9 cellular contexts compared by ENCODE assay signal in genomic region chr20:9838378-9839295, GRCh38. TPM values are rescaled to one million over a fixed set of nuclear protein-coding genes. Genes with fewer than 3 reads are reported as not detected.
DNase-seq lines count a peak whose midpoint lies in the region; ATAC-seq and TF ChIP-seq lines count a peak whose summit lies in the region.
"Had no signal": no experiment of that assay in that cellular context is flagged by ENCODE, and none has a peak within 500 bp of the region (broad histone marks: within the 10 kb centered on the region; RNA-seq: fewer than 3 reads in every experiment).

TSS of gene PAK5 (minus strand) at chr20:9839076. CDS start at chr20:9644328, 194,748 bp downstream.

- POLR2A ChIA-PET in CD8-positive, alpha-beta memory T cell (lab: Charles Lee), result no interaction called here

- ATAC-seq in RWPE2 (ENCODE audit: low read depth), result peak; percentile 73
- no peak for ATAC-seq in GM18873 (IDR thresholded peaks at IDR 0.05; ENCODE audit: low FRiP score, unreplicated experiment)

- peaks cover 55% of the 10 kb centered on the region for H3K27me3 Mint-ChIP-seq in osteocyte (ENCODE audit: unreplicated experiment)
- H3K27me3 Mint-ChIP-seq in CD8-positive, alpha-beta memory T cell, result peaks cover 11 to 32% of the 10 kb centered on the region in 2 donors

- DNase-seq in SKM-1 treated with dmso at 0.1 percent for 144 hours (lab: John Stamatoyannopoulos, UW; ENCODE audit: unreplicated experiment) (peak; percentile 0), SKM-1 (lab: John Stamatoyannopoulos, UW; ENCODE audit: unreplicated experiment) (no peak), RWPE2 (ENCODE audit: low spot score) (peak; percentile 48), fibroblast of villous mesenchyme (ENCODE audit: low read depth) (peak; percentile 2), osteocyte (ENCODE audit: extremely low spot score, unreplicated experiment) (no peak)
- DNase-seq in activated CD4-positive, alpha-beta T cell treated with anti-CD3 and anti-CD28 coated beads for 4 hours, result no peak
- no peak for DNase-seq in CD8-positive, alpha-beta memory T cell

- CTCF ChIA-PET in CD8-positive, alpha-beta memory T cell (lab: Charles Lee), result no interaction called here

- no peak within 1 kb of the TSS for H3K27ac ChIP-seq in RWPE2 (ENCODE audit: poor library complexity, severe bottlenecking)
- H3K27ac ChIP-seq in CD8-positive, alpha-beta memory T cell (ENCODE audit: low read depth, low read length), result no peak within 1 kb of the TSS
- H3K27ac ChIP-seq: Peyer's patch had no signal

- H3K36me3 ChIP-seq in RWPE2 (ENCODE audit: low read depth), result no peaks in the 10 kb centered on the region
- H3K36me3 ChIP-seq in CD8-positive, alpha-beta memory T cell (ENCODE audit: insufficient read depth, low read length), result no peaks in the 10 kb centered on the region
- H3K36me3 ChIP-seq: Peyer's patch had no signal

- no peak within 1 kb of the TSS for H3K27ac Mint-ChIP-seq in osteocyte (ENCODE audit: unreplicated experiment)
- H3K27ac Mint-ChIP-seq in CD8-positive, alpha-beta memory T cell, result no peak within 1 kb of the TSS

- H3K4me1 ChIP-seq in RWPE2 (ENCODE audit: insufficient read depth, poor library complexity, severe bottlenecking), result no peaks in the 10 kb centered on the region
- no peaks in the 10 kb centered on the region for H3K4me1 ChIP-seq in CD8-positive, alpha-beta memory T cell (ENCODE audit: insufficient read depth, low read length)
- H3K4me1 ChIP-seq: Peyer's patch had no signal

- TF ChIP-seq CTCF in RWPE2 (IDR thresholded peaks at IDR 0.05; ENCODE audit: poor library complexity, severe bottlenecking) (no peak), fibroblast of villous mesenchyme (IDR thresholded peaks at IDR 0.05; ENCODE audit: insufficient read depth, low read depth, low read length) (no peak), osteocyte (IDR thresholded peaks at IDR 0.05) (no peak)

- H3K27me3 ChIP-seq in RWPE2 (ENCODE audit: insufficient read depth, poor library complexity, severe bottlenecking), result peaks cover 54% of the 10 kb centered on the region
- H3K27me3 ChIP-seq in CD8-positive, alpha-beta memory T cell (ENCODE audit: insufficient read depth, low read length, poor library complexity, severe bottlenecking), result no peaks in the 10 kb centered on the region
- H3K27me3 ChIP-seq: Peyer's patch had no signal

- H3K4me3 ChIP-seq in RWPE2 (ENCODE audit: severe bottlenecking) (peak within 1 kb of the TSS; percentile 7), fibroblast of villous mesenchyme (ENCODE audit: low read depth, low read length) (no peak within 1 kb of the TSS)
- H3K4me3 ChIP-seq in CD8-positive, alpha-beta memory T cell (ENCODE audit: low read length), result no peak within 1 kb of the TSS

- no peaks in the 10 kb centered on the region for H3K9me3 ChIP-seq in RWPE2 (ENCODE audit: severe bottlenecking)
- H3K9me3 ChIP-seq in CD8-positive, alpha-beta memory T cell (ENCODE audit: low read length), result no peaks in the 10 kb centered on the region
- H3K9me3 ChIP-seq: Peyer's patch had no signal

- H3K4me3 Mint-ChIP-seq in osteocyte (ENCODE audit: unreplicated experiment), result peak within 1 kb of the TSS; percentile 47
- H3K4me3 Mint-ChIP-seq in CD8-positive, alpha-beta memory T cell, result no peak within 1 kb of the TSS

- peaks cover 5% of the 10 kb centered on the region for H3K9me3 Mint-ChIP-seq in osteocyte (ENCODE audit: unreplicated experiment)
- peaks cover 6 to 16% (median 10%) of the 10 kb centered on the region in 5 donors for H3K9me3 Mint-ChIP-seq in CD8-positive, alpha-beta memory T cell

- peaks cover 4% of the 10 kb centered on the region for H3K4me1 Mint-ChIP-seq in osteocyte (ENCODE audit: unreplicated experiment)
- no peaks in the 10 kb centered on the region for H3K4me1 Mint-ChIP-seq in CD8-positive, alpha-beta memory T cell

- no peaks in the 10 kb centered on the region for H3K36me3 Mint-ChIP-seq in osteocyte (ENCODE audit: unreplicated experiment)
- no peaks in the 10 kb centered on the region for H3K36me3 Mint-ChIP-seq in CD8-positive, alpha-beta memory T cell

RNA-seq across cellular contexts. Expression of gene PAK5, which starts in this region (rescaled TPM):
- total RNA-seq in fibroblast of villous mesenchyme (not detected in 2 replicates), osteocyte (not detected in 2 replicates)
- not detected for total RNA-seq in CD8-positive, alpha-beta memory T cell
- polyA plus RNA-seq in CD8-positive, alpha-beta memory T cell, result not detected
- total RNA-seq: Peyer's patch had no signal

Comparison
In these comparisons a context has a peak if more than half of its experiments do, and no peak if none do; other contexts are left out.
1. DNase-seq: peak in SKM-1 treated with dmso at 0.1 percent for 144 hours (single experiment) and RWPE2 (single experiment); none in SKM-1 (single experiment), osteocyte (single experiment), activated CD4-positive, alpha-beta T cell treated with anti-CD3 and anti-CD28 coated beads for 4 hours (0 of 2) and CD8-positive, alpha-beta memory T cell (0 of 5).
2. Peak in DNase-seq in fibroblast of villous mesenchyme; RNA of the gene not detected or under 1 TPM.